11 cellular contexts compared by ENCODE assay signal in the genomic region with DNA sequence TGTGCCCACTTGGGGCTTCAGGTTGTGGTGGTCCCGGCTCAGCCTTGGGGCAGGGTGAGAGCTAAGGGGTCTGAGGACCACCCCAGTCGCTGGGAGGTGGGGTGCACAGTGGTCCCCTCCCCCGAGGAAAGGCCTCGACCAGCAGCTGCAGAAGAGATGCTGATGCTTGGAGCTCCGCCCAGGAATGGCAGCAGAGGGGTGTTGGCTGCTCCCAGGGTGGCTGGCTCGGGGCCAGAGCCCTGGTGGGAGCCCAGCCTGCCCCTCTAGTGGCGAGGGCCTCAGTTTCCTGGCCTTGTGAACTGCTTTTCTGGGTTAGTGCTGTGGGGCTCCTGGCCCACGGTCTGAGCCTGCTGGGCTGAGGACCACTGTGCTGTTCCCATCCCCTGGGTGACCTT. TPM values are rescaled to one million over a fixed set of nuclear protein-coding genes. Genes with fewer than 3 reads are reported as not detected.
A peak's percentile ranks its signal among the peaks of the same experiment; 100 is the strongest.
DNase-seq lines count a peak whose midpoint lies in the region; ATAC-seq and TF ChIP-seq lines count a peak whose summit lies in the region.
"Had no signal": no experiment of that assay in that cellular context is flagged by ENCODE, and none has a peak within 500 bp of the region (broad histone marks: within the 10 kb centered on the region; RNA-seq: fewer than 3 reads in every experiment).

No MANE protein-coding gene starts in this region.

- TF ChIP-seq CTCF in RWPE1 (conservative IDR thresholded peaks at IDR 0.05; ENCODE audit: low read depth): no peak
- TF ChIP-seq CTCF in colonic mucosa (IDR thresholded peaks at IDR 0.05): no peak

- no peaks in the 10 kb centered on the region for H3K36me3 Mint-ChIP-seq in CD8-positive, alpha-beta memory T cell

- no peak overlapping the region for H3K27ac Mint-ChIP-seq in CD8-positive, alpha-beta memory T cell

- peaks cover 0 to 5% (median 5%) of the 10 kb centered on the region in 3 donors for H3K4me1 Mint-ChIP-seq in CD8-positive, alpha-beta memory T cell

- H3K9me3 ChIP-seq in HUES6 (ENCODE audit: control insufficient read depth, insufficient read depth, low read depth, low read length): no peaks in the 10 kb centered on the region
- H3K9me3 ChIP-seq in CD8-positive, alpha-beta memory T cell (ENCODE audit: low read length): no peaks in the 10 kb centered on the region
- no peaks in the 10 kb centered on the region for H3K9me3 ChIP-seq in colonic mucosa

- peaks cover 11% of the 10 kb centered on the region for H3K4me1 ChIP-seq in HUES6 (ENCODE audit: control insufficient read depth, insufficient read depth, low read length)
- no peaks in the 10 kb centered on the region for H3K4me1 ChIP-seq in CD8-positive, alpha-beta memory T cell (ENCODE audit: insufficient read depth, low read length)
- H3K4me1 ChIP-seq in colonic mucosa: peaks cover 3% of the 10 kb centered on the region

- intact Hi-C loops in left ventricle myocardium superior (cut with micrococcal nuclease): no loop called here
- intact Hi-C loops in colonic mucosa (cut with DNase I): no loop called here

- CTCF ChIA-PET in RWPE1 (lab: Yijun Ruan, JAX): interaction anchor here (0.6 to 1.9 kb wide), 10 partner anchors 8 to 101 kb away, joined by 3 to 6 read pairs (median 3); no protein-coding TSS in a partner anchor
- CTCF ChIA-PET in CD8-positive, alpha-beta memory T cell (lab: Charles Lee): interaction anchor here (0.6 kb wide), 1 partner anchor 354 kb away, joined by 3 read pairs; no protein-coding TSS in a partner anchor

- POLR2A ChIA-PET in RWPE1 (lab: Yijun Ruan, JAX; ENCODE audit: low non-redundant PET): interaction anchor here (0.7 to 1.0 kb wide), 3 partner anchors 10 to 14 kb away, joined by 3 to 8 read pairs (median 5); no protein-coding TSS in a partner anchor
- POLR2A ChIA-PET in CD8-positive, alpha-beta memory T cell (lab: Charles Lee): no interaction called here

- ATAC-seq in left ventricle myocardium superior: peak; percentile 6
- ATAC-seq in activated CD4-positive, CD25-positive, alpha-beta regulatory T cell treated with anti-CD3 and anti-CD28 coated beads, Interleukin-2, amount 50 U/mL, for 24 hours: no peak

- peak overlapping the region in 1 of 7 donors; percentile 39 for H3K4me3 Mint-ChIP-seq in CD8-positive, alpha-beta memory T cell

- H3K9ac ChIP-seq in HUES6 (ENCODE audit: low read length) (peak overlapping the region; percentile 66), colonic mucosa (ENCODE audit: low read depth in 2 of 2, low read length in 2 of 2) (no peak overlapping the region)

- H3K4me3 ChIP-seq in HUES6 (ENCODE audit: low read depth, low read length) (peak overlapping the region; percentile 79), skeletal muscle cell (ENCODE audit: low read depth, low read length) (peak overlapping the region; percentile 53), colonic mucosa (no peak overlapping the region)
- no peak overlapping the region for H3K4me3 ChIP-seq in CD8-positive, alpha-beta memory T cell (ENCODE audit: low read length)

- H3K27me3 Mint-ChIP-seq in CD8-positive, alpha-beta memory T cell: peaks cover 19 to 43% of the 10 kb centered on the region in 2 donors

- DNase-seq in RWPE1 (ENCODE audit: low spot score) (no peak), left ventricle myocardium superior (no peak), skeletal muscle cell (ENCODE audit: low read depth) (no peak), colonic mucosa (no peak)
- DNase-seq in activated naive CD4-positive, alpha-beta T cell (lab: John Stamatoyannopoulos, UW): no peak
- DNase-seq in CD8-positive, alpha-beta memory T cell: no peak
- DNase-seq: GOT3, Kasumi-1, SW 1271 had no signal

- H3K36me3 ChIP-seq in HUES6 (ENCODE audit: control insufficient read depth, insufficient read depth, low read length): peaks cover 3% of the 10 kb centered on the region
- H3K36me3 ChIP-seq in CD8-positive, alpha-beta memory T cell (ENCODE audit: insufficient read depth, low read length): no peaks in the 10 kb centered on the region
- no peaks in the 10 kb centered on the region for H3K36me3 ChIP-seq in colonic mucosa

- H3K27ac ChIP-seq in HUES6 (ENCODE audit: low read depth, low read length) (no peak overlapping the region), RWPE1 (peak overlapping the region; percentile 0; the same call in 1 of the 2 replicates), colonic mucosa (no peak overlapping the region)
- no peak overlapping the region for H3K27ac ChIP-seq in CD8-positive, alpha-beta memory T cell (ENCODE audit: low read depth, low read length)

- H3K27me3 ChIP-seq in HUES6 (ENCODE audit: control insufficient read depth, insufficient read depth, low read length): peaks cover 9% of the 10 kb centered on the region; the same call in 1 of the 2 replicates
- no peaks in the 10 kb centered on the region for H3K27me3 ChIP-seq in CD8-positive, alpha-beta memory T cell (ENCODE audit: insufficient read depth, low read length, poor library complexity, severe bottlenecking)
- H3K27me3 ChIP-seq in colonic mucosa: peaks cover 26% of the 10 kb centered on the region

- H3K9me3 Mint-ChIP-seq in CD8-positive, alpha-beta memory T cell: peaks cover 0 to 2% (median 0%) of the 10 kb centered on the region in 5 donors

RNA-seq across cellular contexts. Expression of a gene that starts 1.2 kb away (rescaled TPM):
- total RNA-seq in left ventricle myocardium superior: 22.3 TPM
- total RNA-seq in CD8-positive, alpha-beta memory T cell: not detected
- not detected for polyA plus RNA-seq in CD8-positive, alpha-beta memory T cell
- total RNA-seq in colonic mucosa: 1 to 10 TPM in 1 of 2 donors, under 1 TPM in 1; 0.82 to 2.8 TPM

RNA-seq across cellular contexts. Expression of a gene that starts 26.3 kb away (rescaled TPM):
- total RNA-seq in left ventricle myocardium superior (53.8 TPM), colonic mucosa (100 to 1,000 TPM; 197 to 372 TPM)
- 10 to 100 TPM; 17.4 to 18.4 TPM for total RNA-seq in CD8-positive, alpha-beta memory T cell
- polyA plus RNA-seq in CD8-positive, alpha-beta memory T cell: 32.5 TPM

RNA-seq across cellular contexts. Expression of a gene that starts 29.2 kb away (rescaled TPM):
- 10.6 TPM for total RNA-seq in left ventricle myocardium superior
- total RNA-seq in CD8-positive, alpha-beta memory T cell: 1 to 10 TPM; 1.1 to 1.2 TPM
- polyA plus RNA-seq in CD8-positive, alpha-beta memory T cell: 0.22 TPM
- total RNA-seq in colonic mucosa: 1 to 10 TPM in 1 of 2 donors, under 1 TPM in 1; 0.11 to 3.3 TPM

RNA-seq across cellular contexts. Expression of a gene that starts 34.8 kb away (rescaled TPM):
- 17.4 TPM for total RNA-seq in left ventricle myocardium superior
- total RNA-seq in CD8-positive, alpha-beta memory T cell: not detected
- not detected for polyA plus RNA-seq in CD8-positive, alpha-beta memory T cell
- total RNA-seq in colonic mucosa: 1 to 10 TPM in 1 of 2 donors, under 1 TPM in 1; 0.56 to 1.2 TPM

RNA-seq across cellular contexts. Expression of a gene that starts 44.5 kb away (rescaled TPM):
- not detected for total RNA-seq in left ventricle myocardium superior
- total RNA-seq in CD8-positive, alpha-beta memory T cell: not detected
- not detected for polyA plus RNA-seq in CD8-positive, alpha-beta memory T cell
- total RNA-seq in colonic mucosa: not detected

Comparison
In these comparisons a context has a peak if more than half of its experiments do, and no peak if none do; other contexts are left out.
1. H3K4me3 ChIP-seq: peak in HUES6 (single experiment) and skeletal muscle cell (single experiment); none in CD8-positive, alpha-beta memory T cell (single experiment) and colonic mucosa (single experiment).